8 cellular contexts compared by ENCODE assay signal in the genomic region with DNA sequence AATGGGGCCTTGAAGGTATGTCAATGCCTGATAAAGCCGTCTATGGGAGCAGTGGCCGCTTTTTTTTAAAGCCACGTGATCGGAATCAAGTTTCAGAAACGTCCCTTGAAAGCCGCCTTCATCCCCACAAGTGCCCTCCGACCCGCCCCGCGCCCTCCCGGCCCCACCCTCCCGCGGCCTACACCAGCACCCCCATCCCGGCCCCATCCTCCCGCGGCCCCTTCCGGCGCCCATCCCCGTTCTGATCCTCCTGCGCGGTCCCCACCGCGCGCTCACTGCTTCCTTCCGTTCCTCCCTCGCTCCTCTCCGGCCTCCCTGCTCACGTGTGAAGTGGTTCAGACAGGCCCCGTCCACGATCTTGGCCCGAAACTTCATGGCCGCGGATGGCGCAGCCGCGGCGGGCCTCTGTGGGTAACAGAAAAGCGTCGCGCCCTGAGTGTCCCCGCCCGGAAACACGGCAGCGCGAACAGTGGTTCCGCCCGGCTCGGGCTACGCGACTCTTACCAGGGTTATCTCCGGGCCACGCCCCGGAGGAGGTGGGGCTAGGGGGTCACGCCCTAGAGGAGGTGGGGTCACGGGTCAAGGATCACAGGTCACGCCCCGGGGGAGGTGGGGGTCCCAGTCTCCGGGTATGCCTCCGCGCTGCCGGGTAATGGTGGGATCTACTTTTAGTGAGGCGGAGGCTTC. TPM values are rescaled to one million over a fixed set of nuclear protein-coding genes. Genes with fewer than 3 reads are reported as not detected.
A peak's percentile ranks its signal among the peaks of the same experiment; 100 is the strongest.
DNase-seq lines count a peak whose midpoint lies in the region; ATAC-seq and TF ChIP-seq lines count a peak whose summit lies in the region.

Gene HUS1, minus strand, starts transcription at position 471 of the 687 bp plus-strand sequence. Its CDS starts 96 bp downstream, at position 375.

- H3K27me3 Mint-ChIP-seq in progenitor cell of endocrine pancreas: no peaks in the 10 kb centered on the region

- peak; percentile 89 for DNase-seq in NCI-H1694 (lab: John Stamatoyannopoulos, UW)
- peak; percentile 84 for DNase-seq in amniotic epithelial cell (ENCODE audit: low read depth)
- DNase-seq in left cardiac atrium: peak; percentile 94
- peak; percentile 73 for DNase-seq in progenitor cell of endocrine pancreas (ENCODE audit: low spot score, unreplicated experiment)
- peak; percentile 97 for DNase-seq in upper lobe of right lung

- ATAC-seq in HG02870 (IDR thresholded peaks at IDR 0.05; ENCODE audit: unreplicated experiment): peak; percentile 99
- ATAC-seq in left cardiac atrium: peak; percentile 99
- ATAC-seq in upper lobe of right lung: peak; percentile 100

- H3K27ac ChIP-seq in upper lobe of right lung: peak within 1 kb of the TSS; percentile 82

- H3K4me3 Mint-ChIP-seq in progenitor cell of endocrine pancreas (ENCODE audit: low read depth): peak within 1 kb of the TSS; percentile 90

- TF ChIP-seq POLR2A in GM15510 (IDR thresholded peaks at IDR 0.05; ENCODE audit: borderline replicate concordance, extremely low read depth, insufficient read length): peak; percentile 83

- peak within 1 kb of the TSS; percentile 80 for H3K4me3 ChIP-seq in upper lobe of right lung

- H3K4me1 ChIP-seq in upper lobe of right lung: peaks cover 11% of the 10 kb centered on the region

- H3K27ac Mint-ChIP-seq in progenitor cell of endocrine pancreas: peak within 1 kb of the TSS; percentile 98

- peaks cover 13% of the 10 kb centered on the region for H3K4me1 Mint-ChIP-seq in progenitor cell of endocrine pancreas (ENCODE audit: low read depth)

- intact Hi-C loops in T-helper 1 cell treated with Interleukin-12 subunit alpha and Interleukin-12 subunit beta and Interleukin-4 antibody, amounts not matched to agents 30 ng/mL and 1 ng/mL, for 36 hours (cut with micrococcal nuclease): loop anchor here (1.0 kb wide), 6 partner anchors 12 to 131 kb away; partner anchors contain the start of genes C7orf57 and UPP1
- intact Hi-C loops in left cardiac atrium (cut with DNase I) (no loop called here), upper lobe of right lung (cut with DNase I) (no loop called here)

- no peak for TF ChIP-seq CTCF in progenitor cell of endocrine pancreas (IDR thresholded peaks at IDR 0.05; ENCODE audit: unreplicated experiment)
- no peak for TF ChIP-seq CTCF in upper lobe of right lung (IDR thresholded peaks at IDR 0.05)

- H3K9me3 Mint-ChIP-seq in progenitor cell of endocrine pancreas (ENCODE audit: low read depth): no peaks in the 10 kb centered on the region

- peaks cover 41% of the 10 kb centered on the region for H3K36me3 ChIP-seq in upper lobe of right lung

- H3K9me3 ChIP-seq in upper lobe of right lung: no peaks in the 10 kb centered on the region

- no peaks in the 10 kb centered on the region for H3K27me3 ChIP-seq in upper lobe of right lung

- peaks cover 13% of the 10 kb centered on the region for H3K36me3 Mint-ChIP-seq in progenitor cell of endocrine pancreas (ENCODE audit: insufficient read depth)

RNA-seq across cellular contexts. Expression of gene HUS1, which starts in this region (rescaled TPM):
- total RNA-seq in T-helper 1 cell treated with Interleukin-12 subunit alpha and Interleukin-12 subunit beta and Interleukin-4 antibody, amounts not matched to agents 30 ng/mL and 1 ng/mL, for 36 hours: 35.9 and 38.8 TPM in 2 replicates
- total RNA-seq in left cardiac atrium (10 to 100 TPM; 27.2 to 28.4 TPM), progenitor cell of endocrine pancreas (45.1 and 50.0 TPM in 2 replicates), upper lobe of right lung (34.5 TPM)

Comparison
In these comparisons a context has a peak if more than half of its experiments do, and no peak if none do; other contexts are left out.
1. Peak in every context shown above with its lines: DNase-seq, ATAC-seq, H3K4me3 ChIP-seq and H3K27ac ChIP-seq.